ENCODE assay signal across 8 cellular contexts in genomic region chr6:57267586-57268293, GRCh38. TPM values are rescaled to one million over a fixed set of nuclear protein-coding genes. Genes with fewer than 3 reads are reported as not detected.
DNase-seq lines count a peak whose midpoint lies in the region; ATAC-seq, FAIRE-seq and TF ChIP-seq lines count a peak whose summit lies in the region.

No MANE protein-coding gene starts in this region.

- peaks cover 16 to 52% (median 17%) of the 10 kb centered on the region in 3 donors for H3K4me1 ChIP-seq in gastroesophageal sphincter

- H3K27ac Mint-ChIP-seq in activated CD8-positive, alpha-beta T cell treated with anti-CD3 and anti-CD28 coated beads, Interleukin-2, amount 10 ng/mL, durations not matched to agents 7 days and 5 days, result no peak overlapping the region

- H3K36me3 ChIP-seq in gastroesophageal sphincter, result no peaks in the 10 kb centered on the region

- CTCF ChIA-PET in activated CD8-positive, alpha-beta T cell treated with anti-CD3 and anti-CD28 coated beads, Interleukin-2, amount 10 ng/mL, durations not matched to agents 7 days and 5 days (lab: Charles Lee), result interaction anchor here (1.0 to 2.0 kb wide), 3 partner anchors 10 to 49 kb away, joined by 3 to 13 read pairs (median 4); partner anchors contain the start of gene PRIM2

- H3K9me3 Mint-ChIP-seq in activated CD8-positive, alpha-beta T cell treated with anti-CD3 and anti-CD28 coated beads, Interleukin-2, amount 10 ng/mL, durations not matched to agents 7 days and 5 days (ENCODE audit: insufficient read depth), result no peaks in the 10 kb centered on the region

- H3K4me3 Mint-ChIP-seq in activated CD8-positive, alpha-beta T cell treated with anti-CD3 and anti-CD28 coated beads, Interleukin-2, amount 10 ng/mL, durations not matched to agents 7 days and 5 days, result no peak overlapping the region

- peaks cover 13% of the 10 kb centered on the region for H3K27me3 Mint-ChIP-seq in activated CD8-positive, alpha-beta T cell treated with anti-CD3 and anti-CD28 coated beads, Interleukin-2, amount 10 ng/mL, durations not matched to agents 7 days and 5 days (ENCODE audit: low read depth)

- no peaks in the 10 kb centered on the region for H3K9me3 ChIP-seq in gastroesophageal sphincter

- no peaks in the 10 kb centered on the region for H3K4me1 Mint-ChIP-seq in activated CD8-positive, alpha-beta T cell treated with anti-CD3 and anti-CD28 coated beads, Interleukin-2, amount 10 ng/mL, durations not matched to agents 7 days and 5 days (ENCODE audit: low read depth)

- TF ChIP-seq CTCF in 22Rv1 (IDR thresholded peaks at IDR 0.05) (peak; percentile 62; the same call in 1 of the 2 replicates), gastroesophageal sphincter (IDR thresholded peaks at IDR 0.05) (peak; percentile 15 to 61 (median 55))

- no peaks in the 10 kb centered on the region for H3K27me3 ChIP-seq in gastroesophageal sphincter

- 63 to 77% methylated on average over 8 to 10 of the region's 10 CpGs for WGBS in gastroesophageal sphincter (ENCODE audit: low coverage in 1 of 2), 2 donors

- TF ChIP-seq POLR2A in gastroesophageal sphincter (IDR thresholded peaks at IDR 0.05), result no peak

- no peaks in the 10 kb centered on the region for H3K36me3 Mint-ChIP-seq in activated CD8-positive, alpha-beta T cell treated with anti-CD3 and anti-CD28 coated beads, Interleukin-2, amount 10 ng/mL, durations not matched to agents 7 days and 5 days (ENCODE audit: low read depth)

- H3K4me3 ChIP-seq in gastroesophageal sphincter, result no peak overlapping the region

- ATAC-seq in activated CD8-positive, alpha-beta T cell treated with anti-CD3 and anti-CD28 coated beads, Interleukin-2, amount 10 ng/mL, durations not matched to agents 7 days and 5 days, result no peak
- peak; percentile 89 for ATAC-seq in gastroesophageal sphincter
- no peak for ATAC-seq in HG02798 (IDR thresholded peaks at IDR 0.05; ENCODE audit: poor library complexity, unreplicated experiment)

- H3K27ac ChIP-seq in 22Rv1 (no peak overlapping the region), gastroesophageal sphincter (peak overlapping the region in 3 of 4 donors; percentile 54 to 90 (median 62))

- FAIRE-seq in G401.6 (lab: Jason Lieb, UNC), result peak; percentile 89

- POLR2A ChIA-PET in activated CD8-positive, alpha-beta T cell treated with anti-CD3 and anti-CD28 coated beads, Interleukin-2, amount 10 ng/mL, durations not matched to agents 7 days and 5 days (lab: Charles Lee), result no interaction called here

- no peak for TF ChIP-seq EP300 in gastroesophageal sphincter (IDR thresholded peaks at IDR 0.05)

- DNase-seq in NCI-H1694 treated with DMSO at 0.1 percent for 48 hours (lab: John Stamatoyannopoulos, UW) (peak; percentile 65), renal cortical epithelial cell (ENCODE audit: low read depth) (peak; percentile 94), globus pallidus (ENCODE audit: low spot score) (no peak)
- DNase-seq in activated CD8-positive, alpha-beta T cell treated with anti-CD3 and anti-CD28 coated beads, Interleukin-2, amount 10 ng/mL, durations not matched to agents 7 days and 5 days, result peak; percentile 31

RNA-seq across cellular contexts. Expression of gene RAB23, which starts 45.6 kb away (rescaled TPM):
- 1 to 10 TPM; 2.4 to 3.1 TPM for total RNA-seq in activated CD8-positive, alpha-beta T cell treated with anti-CD3 and anti-CD28 coated beads, Interleukin-2, amount 10 ng/mL, durations not matched to agents 7 days and 5 days
- total RNA-seq in gastroesophageal sphincter (100 to 1,000 TPM in 1 of 4 donors, 10 to 100 TPM in 3; 45.5 to 107 (median 78.1) TPM), renal cortical epithelial cell (19.6 and 24.5 TPM in 2 replicates)

RNA-seq across cellular contexts. Expression of gene PRIM2, which starts 49.7 kb away (rescaled TPM):
- 10 to 100 TPM; 41.4 to 46.5 TPM for total RNA-seq in activated CD8-positive, alpha-beta T cell treated with anti-CD3 and anti-CD28 coated beads, Interleukin-2, amount 10 ng/mL, durations not matched to agents 7 days and 5 days
- total RNA-seq in gastroesophageal sphincter (10 to 100 TPM in 1 of 4 donors, 1 to 10 TPM in 3; 8.1 to 11.2 (median 9.0) TPM), renal cortical epithelial cell (13.9 and 29.3 TPM in 2 replicates)
